Comparison of ENCODE assay signal across 1 cellular context in the genomic region with DNA sequence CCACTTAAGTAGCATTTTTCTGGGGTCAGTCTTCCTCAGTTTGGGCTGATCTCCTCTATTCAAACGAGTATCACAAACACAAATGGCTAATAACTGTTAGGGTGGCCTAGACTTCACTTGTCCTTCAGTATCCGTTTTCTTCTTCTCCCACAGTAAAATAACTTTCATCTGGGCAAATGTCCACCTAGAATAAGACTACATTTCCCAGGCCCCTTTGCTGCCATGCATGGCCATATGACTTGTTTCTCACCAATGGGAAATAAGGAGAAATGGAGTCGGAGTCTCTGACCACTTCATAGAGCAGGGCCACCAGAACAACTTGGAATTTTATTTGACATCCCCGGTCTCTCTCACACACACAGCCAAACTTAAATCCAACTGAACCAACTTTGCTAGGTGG.
TF ChIP-seq lines count a peak whose summit lies in the region.

No MANE protein-coding gene starts in this region.

TF ChIP-seq in GM12878, 131 proteins besides CTCF, POLR2A, EP300 and RAD21:
- TF ChIP-seq ZSCAN29 (IDR thresholded peaks at IDR 0.05) = no peak
- no peak for TF ChIP-seq ZZZ3 (IDR thresholded peaks at IDR 0.05; ENCODE audit: control insufficient read depth, insufficient read length, low read depth)
- TF ChIP-seq SIX5 (IDR thresholded peaks at IDR 0.05; ENCODE audit: low read depth, low read length, severe bottlenecking) = peak; percentile 37
- peak; percentile 39; the same call in 1 of the 2 replicates for TF ChIP-seq NFXL1 (IDR thresholded peaks at IDR 0.05; ENCODE audit: borderline replicate concordance)
